In the genomic region with DNA sequence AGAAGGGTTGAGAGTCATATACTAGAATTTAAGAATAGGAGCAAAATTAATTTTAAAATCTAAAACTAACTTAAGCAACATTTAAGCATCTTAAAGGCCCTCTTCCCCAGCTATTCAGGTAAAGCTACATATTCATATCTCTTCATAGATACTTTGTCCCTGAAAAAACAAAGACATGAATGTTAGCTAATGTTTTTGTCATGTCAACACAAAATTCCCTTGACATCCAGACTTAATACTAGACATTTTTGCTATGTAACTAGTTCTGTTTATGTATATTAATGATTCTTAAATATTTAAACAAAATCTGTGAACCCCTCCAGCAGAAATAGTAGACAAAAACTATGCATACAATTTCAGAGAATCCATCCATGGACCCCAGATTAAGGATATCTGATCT, we compare ENCODE assay signal across 1 cellular context.
TF ChIP-seq lines count a peak whose summit lies in the region.

No MANE protein-coding gene starts in this region.

TF ChIP-seq in HepG2, 621 proteins besides CTCF, POLR2A, EP300 and RAD21:
- TF ChIP-seq TFDP1 (CRISPR knock-in tag; IDR thresholded peaks at IDR 0.05; ENCODE audit: borderline replicate concordance) (no peak), MAFK (conservative IDR thresholded peaks at IDR 0.05 in 1 of 2, IDR thresholded peaks at IDR 0.05 in 1 of 2; ENCODE audit: low read length in 2 of 2) (peak; percentile 30 to 55; a peak in 3 of 4 replicates), MAFF (IDR thresholded peaks at IDR 0.05; ENCODE audit: low read depth, low read length) (peak; percentile 22; the same call in 1 of the 2 replicates)
